23 cellular contexts compared by ENCODE assay signal in the genomic region with DNA sequence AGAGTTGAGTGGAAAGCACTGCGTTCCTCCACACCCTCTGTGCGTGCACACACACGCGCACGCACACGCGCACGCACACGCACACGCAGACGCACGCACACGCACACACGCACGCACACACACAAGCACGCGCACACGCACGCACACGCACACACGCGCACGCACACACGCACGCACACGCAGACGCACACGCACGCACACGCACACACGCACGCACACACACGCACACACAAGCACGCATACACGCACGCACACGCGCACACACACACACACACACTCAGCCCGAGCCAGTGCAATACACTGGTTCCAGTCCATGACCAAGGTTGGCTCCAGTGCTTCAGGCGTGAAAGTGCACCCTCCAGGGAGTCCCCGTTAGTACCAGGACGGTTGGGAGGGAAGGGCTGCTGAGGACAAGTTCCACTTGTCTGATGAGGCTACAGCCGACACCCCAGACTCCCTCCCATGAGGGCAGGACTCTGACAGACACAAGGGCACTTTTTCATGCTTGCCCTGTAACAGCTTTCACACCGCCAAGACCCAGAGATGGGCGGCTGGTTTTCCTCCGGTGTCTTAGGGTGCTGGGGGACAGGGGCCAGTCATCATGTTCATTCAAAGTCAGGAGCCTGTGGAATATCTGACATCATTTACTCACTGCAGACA. TPM values are rescaled to one million over a fixed set of nuclear protein-coding genes. Genes with fewer than 3 reads are reported as not detected.
A peak's percentile ranks its signal among the peaks of the same experiment; 100 is the strongest.
DNase-seq lines count a peak whose midpoint lies in the region; ATAC-seq and TF ChIP-seq lines count a peak whose summit lies in the region.
"Had no signal": no experiment of that assay in that cellular context is flagged by ENCODE, and none has a peak within 500 bp of the region (broad histone marks: within the 10 kb centered on the region; RNA-seq: fewer than 3 reads in every experiment).

No MANE protein-coding gene starts in this region.

- DNase-seq in activated naive CD4-positive, alpha-beta T cell treated with anti-CD3 and anti-CD28 coated beads, Interleukin-2, amount 10 ng/mL, durations not matched to agents 7 days and 5 days = peak; percentile 16
- DNase-seq in activated naive CD4-positive, alpha-beta T cell treated with Interleukin-2 at 50 U/mL for 16 hours = no peak
- DNase-seq in WTC11 (ENCODE audit: low spot score) = no peak
- no peak for DNase-seq in memory B cell (ENCODE audit: low spot score in 2 of 2)
- DNase-seq in upper lobe of right lung = peak; percentile 41
- no peak for DNase-seq in NCI-H128 (lab: John Stamatoyannopoulos, UW; ENCODE audit: unreplicated experiment)
- no peak for DNase-seq in SHP77 treated with DMSO at 0.1 percent for 48 hours (lab: John Stamatoyannopoulos, UW)
- no peak for DNase-seq in stimulated activated naive CD4-positive, alpha-beta T cell treated with Interleukin-2 at 50 U/mL for 16 hours (lab: John Stamatoyannopoulos, UW)
- DNase-seq: activated CD4-positive, CD25-positive, alpha-beta regulatory T cell treated with anti-CD3 and anti-CD28 coated beads, Interleukin-2, amount 50 U/mL, for 72 hours; activated T-cell treated with anti-CD3 and anti-CD28 coated beads, Interleukin-2, amount 50 U/mL, for 24 hours; caudate nucleus; EL; head of caudate nucleus; NCI-H2081; PC-9; stimulated activated CD4-positive, alpha-beta T cell treated with anti-CD3 and anti-CD28 coated beads, Interleukin-1b, Interleukin-23, amount 100 ng/mL, for 48 hours; SW 1271 had no signal

- H3K27me3 Mint-ChIP-seq in activated naive CD4-positive, alpha-beta T cell treated with anti-CD3 and anti-CD28 coated beads, Interleukin-2, amount 10 ng/mL, durations not matched to agents 7 days and 5 days = peaks cover 8% of the 10 kb centered on the region
- no peaks in the 10 kb centered on the region for H3K27me3 Mint-ChIP-seq in WTC11 (ENCODE audit: low read depth)
- H3K27me3 Mint-ChIP-seq in memory B cell = no peaks in the 10 kb centered on the region
- H3K27me3 Mint-ChIP-seq: activated T-cell treated with anti-CD3 and anti-CD28 coated beads, Interleukin-2, amount 50 U/mL, for 24 hours had no signal

- H3K27me3 ChIP-seq in upper lobe of right lung = no peaks in the 10 kb centered on the region
- H3K27me3 ChIP-seq: neutrophil, suprapubic skin had no signal

- intact Hi-C loops in upper lobe of right lung (cut with DNase I) = no loop called here

- H3K4me1 Mint-ChIP-seq in activated naive CD4-positive, alpha-beta T cell treated with anti-CD3 and anti-CD28 coated beads, Interleukin-2, amount 10 ng/mL, durations not matched to agents 7 days and 5 days = peaks cover 24% of the 10 kb centered on the region
- H3K4me1 Mint-ChIP-seq in WTC11 = no peaks in the 10 kb centered on the region
- peaks cover 19% of the 10 kb centered on the region for H3K4me1 Mint-ChIP-seq in memory B cell

- no peaks in the 10 kb centered on the region for H3K9me3 ChIP-seq in upper lobe of right lung
- H3K9me3 ChIP-seq: neutrophil, suprapubic skin had no signal

- no peak for ATAC-seq in WTC11
- ATAC-seq in memory B cell (ENCODE audit: low read depth) = no peak
- ATAC-seq in upper lobe of right lung = no peak
- ATAC-seq: activated naive CD4-positive, alpha-beta T cell treated with anti-CD3 and anti-CD28 coated beads, Interleukin-2, amount 50 U/mL, for 72 hours; HCT116 had no signal

- H3K27ac Mint-ChIP-seq in activated naive CD4-positive, alpha-beta T cell treated with anti-CD3 and anti-CD28 coated beads, Interleukin-2, amount 10 ng/mL, durations not matched to agents 7 days and 5 days = peak overlapping the region; percentile 78
- H3K27ac Mint-ChIP-seq in WTC11 (no peak overlapping the region), memory B cell (peak overlapping the region; percentile 85)
- H3K27ac Mint-ChIP-seq: activated naive CD4-positive, alpha-beta T cell treated with anti-CD3 and anti-CD28 coated beads, Interleukin-2, amount 50 U/mL, for 72 hours; activated T-cell treated with anti-CD3 and anti-CD28 coated beads, Interleukin-2, amount 50 U/mL, for 24 hours had no signal

- POLR2A ChIA-PET in WTC11 (lab: Charles Lee) = no interaction called here

- no peaks in the 10 kb centered on the region for H3K4me1 ChIP-seq in upper lobe of right lung

- H3K36me3 Mint-ChIP-seq in activated naive CD4-positive, alpha-beta T cell treated with anti-CD3 and anti-CD28 coated beads, Interleukin-2, amount 10 ng/mL, durations not matched to agents 7 days and 5 days = peaks cover 1% of the 10 kb centered on the region
- H3K36me3 Mint-ChIP-seq in WTC11 (no peaks in the 10 kb centered on the region), memory B cell (no peaks in the 10 kb centered on the region)
- H3K36me3 Mint-ChIP-seq: activated naive CD4-positive, alpha-beta T cell treated with anti-CD3 and anti-CD28 coated beads, Interleukin-2, amount 50 U/mL, for 72 hours; CD14-positive monocyte had no signal

- H3K4me3 Mint-ChIP-seq in activated naive CD4-positive, alpha-beta T cell treated with anti-CD3 and anti-CD28 coated beads, Interleukin-2, amount 10 ng/mL, durations not matched to agents 7 days and 5 days = no peak overlapping the region
- H3K4me3 Mint-ChIP-seq in WTC11 (no peak overlapping the region), memory B cell (peak overlapping the region; percentile 69)
- H3K4me3 Mint-ChIP-seq: activated T-cell treated with anti-CD3 and anti-CD28 coated beads, Interleukin-2, amount 50 U/mL, for 24 hours; CD14-positive monocyte had no signal

- H3K36me3 ChIP-seq in upper lobe of right lung = no peaks in the 10 kb centered on the region
- H3K36me3 ChIP-seq: neutrophil, suprapubic skin had no signal

- TF ChIP-seq CTCF in WTC11 (IDR thresholded peaks at IDR 0.05) (no peak), upper lobe of right lung (IDR thresholded peaks at IDR 0.05) (no peak)

- CTCF ChIA-PET in activated naive CD4-positive, alpha-beta T cell treated with anti-CD3 and anti-CD28 coated beads, Interleukin-2, amount 10 ng/mL, durations not matched to agents 7 days and 5 days (lab: Charles Lee) = no interaction called here
- CTCF ChIA-PET in WTC11 (lab: Charles Lee) = no interaction called here

- no peak overlapping the region for H3K27ac ChIP-seq in upper lobe of right lung
- H3K27ac ChIP-seq: neutrophil, PC-9, skin epidermis, suprapubic skin had no signal

- no peak overlapping the region for H3K4me3 ChIP-seq in upper lobe of right lung
- H3K4me3 ChIP-seq: PC-9, skin epidermis, suprapubic skin had no signal

- H3K9me3 Mint-ChIP-seq in activated naive CD4-positive, alpha-beta T cell treated with anti-CD3 and anti-CD28 coated beads, Interleukin-2, amount 10 ng/mL, durations not matched to agents 7 days and 5 days = no peaks in the 10 kb centered on the region
- H3K9me3 Mint-ChIP-seq in WTC11 (no peaks in the 10 kb centered on the region), memory B cell (peaks cover 2% of the 10 kb centered on the region)
- H3K9me3 Mint-ChIP-seq: activated naive CD4-positive, alpha-beta T cell treated with anti-CD3 and anti-CD28 coated beads, Interleukin-2, amount 50 U/mL, for 72 hours; activated T-cell treated with anti-CD3 and anti-CD28 coated beads, Interleukin-2, amount 50 U/mL, for 24 hours had no signal

TF ChIP-seq in WTC11, 78 proteins besides CTCF, POLR2A, EP300 and RAD21:
- TF ChIP-seq, protein P1, sequence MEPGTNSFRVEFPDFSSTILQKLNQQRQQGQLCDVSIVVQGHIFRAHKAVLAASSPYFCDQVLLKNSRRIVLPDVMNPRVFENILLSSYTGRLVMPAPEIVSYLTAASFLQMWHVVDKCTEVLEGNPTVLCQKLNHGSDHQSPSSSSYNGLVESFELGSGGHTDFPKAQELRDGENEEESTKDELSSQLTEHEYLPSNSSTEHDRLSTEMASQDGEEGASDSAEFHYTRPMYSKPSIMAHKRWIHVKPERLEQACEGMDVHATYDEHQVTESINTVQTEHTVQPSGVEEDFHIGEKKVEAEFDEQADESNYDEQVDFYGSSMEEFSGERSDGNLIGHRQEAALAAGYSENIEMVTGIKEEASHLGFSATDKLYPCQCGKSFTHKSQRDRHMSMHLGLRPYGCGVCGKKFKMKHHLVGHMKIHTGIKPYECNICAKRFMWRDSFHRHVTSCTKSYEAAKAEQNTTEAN (CRISPR knock-in tag; IDR thresholded peaks at IDR 0.05) = peak; percentile 58; the same call in 1 of the 2 replicates
- TF ChIP-seq HMGA2 (CRISPR knock-in tag; IDR thresholded peaks at IDR 0.05) = no peak
TF ChIP-seq in WTC11: peak in this region for 1.

RNA-seq across cellular contexts. Expression of a gene that starts 22.5 kb away (rescaled TPM):
- total RNA-seq in WTC11 (2021) (0.55 to 0.96 TPM (median 0.80 TPM) in 3 replicates), upper lobe of right lung (5.4 TPM)

Comparison
In these comparisons a context has a peak if more than half of its experiments do, and no peak if none do; other contexts are left out.
1. DNase-seq: peak in activated naive CD4-positive, alpha-beta T cell treated with anti-CD3 and anti-CD28 coated beads, Interleukin-2, amount 10 ng/mL, durations not matched to agents 7 days and 5 days (single experiment) and upper lobe of right lung (single experiment); none in activated naive CD4-positive, alpha-beta T cell treated with Interleukin-2 at 50 U/mL for 16 hours (single experiment), WTC11 (single experiment), memory B cell (0 of 2), NCI-H128 (single experiment), SHP77 treated with DMSO at 0.1 percent for 48 hours (single experiment) and stimulated activated naive CD4-positive, alpha-beta T cell treated with Interleukin-2 at 50 U/mL for 16 hours (single experiment).